In genomic region chr11:134636071-134636470, GRCh38 we compare ENCODE assay signal across 18 cellular contexts.
"Had no signal": no experiment of that assay in that cellular context is flagged by ENCODE, and none has a peak within 500 bp of the region (broad histone marks: within the 10 kb centered on the region; RNA-seq: fewer than 3 reads in every experiment).

No MANE protein-coding gene starts in this region.

- H3K4me1 ChIP-seq: foreskin keratinocyte, sigmoid colon had no signal

- H3K36me3 ChIP-seq: cardiac muscle cell, sigmoid colon, WERI-Rb-1 had no signal

- H3K27ac ChIP-seq: cardiac muscle cell, foreskin keratinocyte, sigmoid colon, WERI-Rb-1 had no signal

- H3K27me3 Mint-ChIP-seq: activated naive CD8-positive, alpha-beta T cell treated with anti-CD3 and anti-CD28 coated beads, Interleukin-2, amount 50 U/mL, for 24 hours; dendritic cell treated with granulocyte-macrophage colony-stimulating factor and Interleukin-4, amounts not matched to agents 40 ng/mL and 50 ng/mL, for 4 days had no signal

- H3K27me3 ChIP-seq: cardiac muscle cell, foreskin keratinocyte had no signal

- H3K4me3 ChIP-seq: cardiac muscle cell, sigmoid colon, smooth muscle cell had no signal

- ATAC-seq: activated CD8-positive, alpha-beta T cell treated with anti-CD3 and anti-CD28 coated beads, Interleukin-2, amount 10 ng/mL, durations not matched to agents 7 days and 5 days; activated naive CD8-positive, alpha-beta T cell treated with anti-CD3 and anti-CD28 coated beads, Interleukin-2, amount 50 U/mL, for 24 hours; foreskin keratinocyte had no signal

- H3K4me3 Mint-ChIP-seq: activated CD8-positive, alpha-beta T cell treated with anti-CD3 and anti-CD28 coated beads, Interleukin-2, amount 10 ng/mL, durations not matched to agents 7 days and 5 days; activated naive CD8-positive, alpha-beta T cell treated with anti-CD3 and anti-CD28 coated beads, Interleukin-2, amount 50 U/mL, for 24 hours; dendritic cell treated with granulocyte-macrophage colony-stimulating factor and Interleukin-4, amounts not matched to agents 40 ng/mL and 50 ng/mL, for 4 days had no signal

- H3K27ac Mint-ChIP-seq: activated CD8-positive, alpha-beta T cell treated with anti-CD3 and anti-CD28 coated beads, Interleukin-2, amount 10 ng/mL, durations not matched to agents 7 days and 5 days; activated naive CD8-positive, alpha-beta T cell treated with anti-CD3 and anti-CD28 coated beads, Interleukin-2, amount 50 U/mL, for 24 hours; dendritic cell treated with granulocyte-macrophage colony-stimulating factor and Interleukin-4, amounts not matched to agents 40 ng/mL and 50 ng/mL, for 4 days had no signal

- H3K4me1 Mint-ChIP-seq: activated naive CD8-positive, alpha-beta T cell treated with anti-CD3 and anti-CD28 coated beads, Interleukin-2, amount 50 U/mL, for 24 hours had no signal

- DNase-seq: activated CD4-positive, alpha-beta T cell treated with anti-CD3 and anti-CD28 coated beads for 1 hour; activated CD4-positive, alpha-beta T cell treated with anti-CD3 and anti-CD28 coated beads, Interleukin-2, amount 50 U/mL, for 1 hour; activated CD8-positive, alpha-beta T cell treated with anti-CD3 and anti-CD28 coated beads, Interleukin-2, amount 10 ng/mL, durations not matched to agents 7 days and 5 days; activated naive CD4-positive, alpha-beta T cell treated with anti-CD3 and anti-CD28 coated beads, Interleukin-2, amount 50 U/mL, for 16 hours; activated naive CD8-positive, alpha-beta T cell treated with anti-CD3 and anti-CD28 coated beads, Interleukin-2, amount 50 U/mL, for 24 hours; activated T-cell treated with anti-CD3 and anti-CD28 coated beads, Interleukin-2, amount 50 U/mL, for 48 hours; effector CD8-positive, alpha-beta T cell; foreskin keratinocyte; kidney glomerular epithelial cell; occipital lobe; sigmoid colon; stimulated activated CD4-positive, alpha-beta T cell treated with anti-CD3 and anti-CD28 coated beads, Interleukin-4, amount 100 ng/mL, for 1 hour; stimulated activated naive CD4-positive, alpha-beta T cell treated with Interleukin-2 at 50 U/mL for 16 hours had no signal

- H3K9me3 Mint-ChIP-seq: activated naive CD8-positive, alpha-beta T cell treated with anti-CD3 and anti-CD28 coated beads, Interleukin-2, amount 50 U/mL, for 24 hours; dendritic cell treated with granulocyte-macrophage colony-stimulating factor and Interleukin-4, amounts not matched to agents 40 ng/mL and 50 ng/mL, for 4 days had no signal

- H3K9me3 ChIP-seq: sigmoid colon, SK-N-SH had no signal
